Comparison of ENCODE assay signal across 10 cellular contexts in genomic region chr4:23373269-23373668, GRCh38.
DNase-seq lines count a peak whose midpoint lies in the region; ATAC-seq and TF ChIP-seq lines count a peak whose summit lies in the region.
"Had no signal": no experiment of that assay in that cellular context is flagged by ENCODE, and none has a peak within 500 bp of the region (broad histone marks: within the 10 kb centered on the region; RNA-seq: fewer than 3 reads in every experiment).

No MANE protein-coding gene starts in this region.

- intact Hi-C loops in natural killer cell (cut with micrococcal nuclease): no loop called here

- H3K27me3 Mint-ChIP-seq in glutamatergic neuron (ENCODE audit: unreplicated experiment) (peaks cover 3% of the 10 kb centered on the region), natural killer cell (ENCODE audit: low read depth in 2 of 2) (no peaks in the 10 kb centered on the region)
- H3K27me3 Mint-ChIP-seq: stimulated activated memory B cell treated with anti-CD40 and anti-IgM and Interleukin-4, amounts not matched to agents 10 μg/mL and 1 μg/mL and 100 μg/mL, for 72 hours had no signal

- H3K4me3 Mint-ChIP-seq in glutamatergic neuron (ENCODE audit: unreplicated experiment) (no peak overlapping the region), natural killer cell (no peak overlapping the region)
- H3K4me3 Mint-ChIP-seq: stimulated activated memory B cell treated with anti-CD40 and anti-IgM and Interleukin-4, amounts not matched to agents 10 μg/mL and 1 μg/mL and 100 μg/mL, for 72 hours had no signal

- POLR2A ChIA-PET in RWPE1 (lab: Yijun Ruan, JAX; ENCODE audit: low non-redundant PET): no interaction called here

- TF ChIP-seq CTCF in RWPE1 (conservative IDR thresholded peaks at IDR 0.05; ENCODE audit: low read depth) (no peak), glutamatergic neuron (IDR thresholded peaks at IDR 0.05; ENCODE audit: partially characterized antibody, unreplicated experiment) (no peak), retinal pigment epithelial cell (conservative IDR thresholded peaks at IDR 0.05; ENCODE audit: low read depth, low read length) (no peak), natural killer cell (IDR thresholded peaks at IDR 0.05) (no peak)

- no peaks in the 10 kb centered on the region for H3K36me3 Mint-ChIP-seq in glutamatergic neuron (ENCODE audit: unreplicated experiment)
- no peaks in the 10 kb centered on the region for H3K36me3 Mint-ChIP-seq in natural killer cell
- H3K36me3 Mint-ChIP-seq: stimulated activated memory B cell treated with anti-CD40 and anti-IgM and Interleukin-4, amounts not matched to agents 10 μg/mL and 1 μg/mL and 100 μg/mL, for 72 hours had no signal

- peak; percentile 93 for DNase-seq in HT1080 (ENCODE audit: low read depth)
- DNase-seq in RWPE1 (ENCODE audit: low spot score): peak; percentile 51
- no peak for DNase-seq in glutamatergic neuron
- DNase-seq in retinal pigment epithelial cell (ENCODE audit: low read depth): peak; percentile 100
- no peak for DNase-seq in NCI-H1930 (lab: John Stamatoyannopoulos, UW)
- no peak for DNase-seq in midbrain (lab: John Stamatoyannopoulos, UW)
- DNase-seq in Kasumi-1 (lab: John Stamatoyannopoulos, UW): no peak
- no peak for DNase-seq in natural killer cell
- DNase-seq: NCI-H1105 had no signal

- no peak overlapping the region for H3K4me3 ChIP-seq in retinal pigment epithelial cell (ENCODE audit: low read length)

- no peak for ATAC-seq in natural killer cell
- ATAC-seq: stimulated activated memory B cell treated with anti-CD40 and anti-IgM and Interleukin-4, amounts not matched to agents 10 μg/mL and 1 μg/mL and 100 μg/mL, for 72 hours had no signal

- peak overlapping the region; percentile 7 for H3K27ac Mint-ChIP-seq in glutamatergic neuron (ENCODE audit: unreplicated experiment)
- H3K27ac Mint-ChIP-seq in natural killer cell: no peak overlapping the region
- H3K27ac Mint-ChIP-seq: stimulated activated memory B cell treated with anti-CD40 and anti-IgM and Interleukin-4, amounts not matched to agents 10 μg/mL and 1 μg/mL and 100 μg/mL, for 72 hours had no signal

- H3K4me1 Mint-ChIP-seq in glutamatergic neuron (ENCODE audit: low read depth, unreplicated experiment) (peaks cover 37% of the 10 kb centered on the region), natural killer cell (no peaks in the 10 kb centered on the region)
- H3K4me1 Mint-ChIP-seq: stimulated activated memory B cell treated with anti-CD40 and anti-IgM and Interleukin-4, amounts not matched to agents 10 μg/mL and 1 μg/mL and 100 μg/mL, for 72 hours had no signal

- CTCF ChIA-PET in RWPE1 (lab: Yijun Ruan, JAX): no interaction called here

- no peak overlapping the region for H3K27ac ChIP-seq in RWPE1

- H3K9me3 Mint-ChIP-seq in glutamatergic neuron (ENCODE audit: unreplicated experiment): peaks cover 3% of the 10 kb centered on the region
- peaks cover 10% of the 10 kb centered on the region in 2 donors for H3K9me3 Mint-ChIP-seq in natural killer cell

Comparison
In these comparisons a context has a peak if more than half of its experiments do, and no peak if none do; other contexts are left out.
1. DNase-seq: peak in HT1080 (single experiment), RWPE1 (single experiment) and retinal pigment epithelial cell (single experiment); none in glutamatergic neuron (single experiment), NCI-H1930 (0 of 2), midbrain (single experiment), Kasumi-1 (0 of 2) and natural killer cell (single experiment).